Comparison of ENCODE assay signal across 1 cellular context in genomic region chr2:96103388-96103705, GRCh38.
TF ChIP-seq lines count a peak whose summit lies in the region.

No MANE protein-coding gene starts in this region.

TF ChIP-seq in H1, 55 proteins besides CTCF, POLR2A, EP300 and RAD21:
- no peak for TF ChIP-seq E2F6 (IDR thresholded peaks at IDR 0.05)
- TF ChIP-seq CHD1 (IDR thresholded peaks at IDR 0.05; ENCODE audit: low read depth, low read length): no peak
- TF ChIP-seq TBP (IDR thresholded peaks at IDR 0.05; ENCODE audit: low read depth, low read length): no peak
- no peak for TF ChIP-seq RBBP5 (IDR thresholded peaks at IDR 0.05; ENCODE audit: borderline replicate concordance, low read depth, low read length)
- no peak for TF ChIP-seq TAF1 (IDR thresholded peaks at IDR 0.05; ENCODE audit: low read depth, low read length)
- no peak for TF ChIP-seq SRF (IDR thresholded peaks at IDR 0.05; ENCODE audit: low read depth, low read length)
- no peak for TF ChIP-seq RXRA (IDR thresholded peaks at IDR 0.05; ENCODE audit: insufficient read depth, low read depth, low read length)
- TF ChIP-seq JUND (IDR thresholded peaks at IDR 0.05; ENCODE audit: low read length): no peak
- no peak for TF ChIP-seq KDM4A (IDR thresholded peaks at IDR 0.05; ENCODE audit: low read depth, low read length, severe bottlenecking)
- TF ChIP-seq KDM1A (IDR thresholded peaks at IDR 0.05; ENCODE audit: borderline replicate concordance, low read length): no peak
- no peak for TF ChIP-seq SIX5 (IDR thresholded peaks at IDR 0.05; ENCODE audit: low read depth, low read length)
- TF ChIP-seq NANOG (IDR thresholded peaks at IDR 0.05; ENCODE audit: insufficient read depth, low read depth, low read length, poor library complexity, severe bottlenecking): no peak
- TF ChIP-seq FOSL1 (IDR thresholded peaks at IDR 0.05; ENCODE audit: insufficient read depth, low read depth, low read length): no peak
- no peak for TF ChIP-seq SIN3A (conservative IDR thresholded peaks at IDR 0.05 in 1 of 2, IDR thresholded peaks at IDR 0.05 in 1 of 2; ENCODE audit: low read depth in 1 of 2, low read length in 2 of 2)
